In genomic region chr2:9401059-9401547, GRCh38 we compare ENCODE assay signal across 1 cellular context.
TF ChIP-seq lines count a peak whose summit lies in the region.

No MANE protein-coding gene starts in this region.

TF ChIP-seq in IMR-90, 13 proteins besides CTCF, POLR2A, EP300 and RAD21 (continued from another document):
- TF ChIP-seq BHLHE40 (IDR thresholded peaks at IDR 0.05; ENCODE audit: low read depth, low read length) (no peak), CEBPB (IDR thresholded peaks at IDR 0.05; ENCODE audit: low read depth, low read length) (no peak), CHD1 (IDR thresholded peaks at IDR 0.05; ENCODE audit: low read depth, low read length) (no peak), USF2 (IDR thresholded peaks at IDR 0.05; ENCODE audit: low read depth, low read length) (no peak), MAFK (IDR thresholded peaks at IDR 0.05; ENCODE audit: low read depth, low read length) (no peak), RCOR1 (IDR thresholded peaks at IDR 0.05; ENCODE audit: insufficient replicate concordance, low read length) (no peak), FOS (IDR thresholded peaks at IDR 0.05; ENCODE audit: low read depth, low read length) (no peak), NFE2L2 (IDR thresholded peaks at IDR 0.05; ENCODE audit: low read depth, low read length) (no peak), SMC3 (IDR thresholded peaks at IDR 0.05; ENCODE audit: low read depth, low read length) (no peak), MAZ (IDR thresholded peaks at IDR 0.05; ENCODE audit: borderline replicate concordance, low read depth, low read length) (no peak), ELK1 (IDR thresholded peaks at IDR 0.05; ENCODE audit: borderline replicate concordance, low read depth, low read length) (no peak), MXI1 (IDR thresholded peaks at IDR 0.05; ENCODE audit: borderline replicate concordance, low read depth, low read length) (no peak)
